Comparison of ENCODE assay signal across 12 cellular contexts in genomic region chr3:186990878-186991308, GRCh38.
DNase-seq lines count a peak whose midpoint lies in the region; ATAC-seq and TF ChIP-seq lines count a peak whose summit lies in the region.
"Had no signal": no experiment of that assay in that cellular context is flagged by ENCODE, and none has a peak within 500 bp of the region (broad histone marks: within the 10 kb centered on the region; RNA-seq: fewer than 3 reads in every experiment).

No MANE protein-coding gene starts in this region.

- CTCF ChIA-PET in GM10248 (lab: Yijun Ruan, JAX) = interaction anchor here (1.5 to 5.1 kb wide), 2 partner anchors 9 to 11 kb away, joined by 3 to 24 read pairs; no protein-coding TSS in a partner anchor

- in situ Hi-C loops in GM23248 (cut with MboI) = no loop called here

- H3K4me3 ChIP-seq in GM23248 = no peak overlapping the region
- no peak overlapping the region for H3K4me3 ChIP-seq in SU-DHL-6 (ENCODE audit: insufficient read depth, low read length, poor library complexity, severe bottlenecking)
- H3K4me3 ChIP-seq in psoas muscle = no peak overlapping the region
- H3K4me3 ChIP-seq: adrenal gland, sigmoid colon had no signal

- H2AFZ ChIP-seq in GM23248 = no peak overlapping the region
- no peak overlapping the region for H2AFZ ChIP-seq in SU-DHL-6 (ENCODE audit: low read depth, low read length, severe bottlenecking)

- ATAC-seq in left cardiac atrium = peak; percentile 44 to 88
- peak in 3 of 4 donors; percentile 36 to 56 (median 44) for ATAC-seq in psoas muscle

- no peaks in the 10 kb centered on the region for H3F3A ChIP-seq in GM23248 (ENCODE audit: insufficient read depth)
- H3F3A ChIP-seq in SU-DHL-6 (ENCODE audit: insufficient read depth) = peaks cover 64% of the 10 kb centered on the region

- TF ChIP-seq CTCF in SU-DHL-6 (IDR thresholded peaks at IDR 0.05; ENCODE audit: insufficient read depth, low read length, poor library complexity, severe bottlenecking) = no peak
- no peak for TF ChIP-seq CTCF in psoas muscle (IDR thresholded peaks at IDR 0.05)
- no peak for TF ChIP-seq CTCF in GM10248 (IDR thresholded peaks at IDR 0.05; ENCODE audit: control extremely low read depth, extremely low read depth, low read depth, missing control alignments)

- H3K79me2 ChIP-seq in GM23248 (ENCODE audit: insufficient read depth) (no peaks in the 10 kb centered on the region), SU-DHL-6 (ENCODE audit: insufficient read depth, low read length) (peaks cover 32% of the 10 kb centered on the region)

- intact Hi-C loops in left cardiac atrium (cut with DNase I) (no loop called here), psoas muscle (cut with DNase I) (no loop called here)

- H3K36me3 ChIP-seq in GM23248 (ENCODE audit: low read depth) (no peaks in the 10 kb centered on the region), SU-DHL-6 (ENCODE audit: low read length) (no peaks in the 10 kb centered on the region), psoas muscle (ENCODE audit: insufficient read depth in 1 of 2, low read depth in 1 of 2) (no peaks in the 10 kb centered on the region)
- H3K36me3 ChIP-seq: adrenal gland, sigmoid colon had no signal

- H3K4me1 ChIP-seq in GM23248 (ENCODE audit: insufficient read depth) = no peaks in the 10 kb centered on the region
- H3K4me1 ChIP-seq in psoas muscle = peaks cover 24% of the 10 kb centered on the region
- H3K4me1 ChIP-seq: adrenal gland, sigmoid colon had no signal

- DNase-seq in GM23248 (peak; percentile 31), left cardiac atrium (no peak), psoas muscle (no peak), GM10248 (ENCODE audit: extremely low spot score) (no peak), D341Med (ENCODE audit: low spot score) (no peak), AML-193 (lab: John Stamatoyannopoulos, UW) (no peak)
- no peak for DNase-seq in activated effector memory CD4-positive, alpha-beta T cell treated with Interleukin-2 at 50 U/mL for 16 hours
- DNase-seq: adrenal gland, DMS 273 treated with DMSO at 0.1 percent for 48 hours, NCI-H1417, sigmoid colon had no signal

- no peaks in the 10 kb centered on the region for H3K9me3 ChIP-seq in GM23248 (ENCODE audit: low read depth)
- H3K9me3 ChIP-seq in SU-DHL-6 (ENCODE audit: insufficient read depth, low read length) = no peaks in the 10 kb centered on the region
- no peaks in the 10 kb centered on the region for H3K9me3 ChIP-seq in psoas muscle
- H3K9me3 ChIP-seq: adrenal gland, sigmoid colon had no signal

- H3K4me2 ChIP-seq in GM23248 (ENCODE audit: unreplicated experiment) = no peak overlapping the region
- peak overlapping the region; percentile 3 for H3K4me2 ChIP-seq in SU-DHL-6 (ENCODE audit: low read depth, low read length, poor library complexity, severe bottlenecking)

- H3K27ac ChIP-seq in GM23248 (no peak overlapping the region), SU-DHL-6 (ENCODE audit: low read depth, low read length) (peak overlapping the region; percentile 94), psoas muscle (peak overlapping the region; percentile 23)
- H3K27ac ChIP-seq: sigmoid colon had no signal

- H3K9me2 ChIP-seq in GM23248 (ENCODE audit: insufficient read depth) (no peaks in the 10 kb centered on the region), SU-DHL-6 (replicated peaks; ENCODE audit: insufficient read depth, low read length) (no peaks in the 10 kb centered on the region)

- WGBS in GM23248 (ENCODE audit: low coverage in 1 of 2, low lambda C conversion rate in 2 of 2, missing lambda C conversion rate in 2 of 2), 2 experiments = 54 to 57% methylated on average over 5 of the region's 5 CpGs
- WGBS in psoas muscle, 3 donors = 87 to 94% (median 88%) methylated on average over 5 of the region's 5 CpGs

- no peaks in the 10 kb centered on the region for H4K20me1 ChIP-seq in GM23248 (ENCODE audit: insufficient read depth)
- no peaks in the 10 kb centered on the region for H4K20me1 ChIP-seq in SU-DHL-6 (ENCODE audit: low read depth, low read length)

- H3K9ac ChIP-seq in GM23248 (no peak overlapping the region), SU-DHL-6 (ENCODE audit: low read length) (peak overlapping the region; percentile 17; the same call in 1 of the 2 replicates)

- POLR2A ChIA-PET in GM10248 (lab: Yijun Ruan, JAX) = no interaction called here

- H3K27me3 ChIP-seq in GM23248 (replicated peaks; ENCODE audit: insufficient read depth) (peaks cover 35% of the 10 kb centered on the region), SU-DHL-6 (ENCODE audit: low read length) (no peaks in the 10 kb centered on the region), psoas muscle (ENCODE audit: insufficient read depth in 3 of 3, low read length in 2 of 3) (no peaks in the 10 kb centered on the region)
- H3K27me3 ChIP-seq: adrenal gland, sigmoid colon had no signal
